In genomic region chr14:91732859-91733477, GRCh38 we compare ENCODE assay signal across 19 cellular contexts. TPM values are rescaled to one million over a fixed set of nuclear protein-coding genes. Genes with fewer than 3 reads are reported as not detected.
DNase-seq lines count a peak whose midpoint lies in the region; ATAC-seq, FAIRE-seq and TF ChIP-seq lines count a peak whose summit lies in the region.
"Had no signal": no experiment of that assay in that cellular context is flagged by ENCODE, and none has a peak within 500 bp of the region (broad histone marks: within the 10 kb centered on the region; RNA-seq: fewer than 3 reads in every experiment).

No MANE protein-coding gene starts in this region.

- H3K27ac ChIP-seq in HepG2 (ENCODE audit: extremely low read length, insufficient read depth, low read length) (no peak overlapping the region), right lobe of liver (no peak overlapping the region), K562 (ENCODE audit: extremely low read depth, low read depth, low read length) (no peak overlapping the region), stomach (no peak overlapping the region)
- H3K27ac ChIP-seq: esophagus muscularis mucosa, HL-60, neutrophil, SJCRH30, vagina had no signal

- no peak for ATAC-seq in HepG2
- no peak for ATAC-seq in right lobe of liver
- ATAC-seq in K562, result no peak

- TF ChIP-seq CTCF in HepG2 (CRISPR knock-in tag; IDR thresholded peaks at IDR 0.05), result no peak
- TF ChIP-seq CTCF in right lobe of liver (IDR thresholded peaks at IDR 0.05), result no peak
- no peak for TF ChIP-seq CTCF in K562 (IDR thresholded peaks at IDR 0.05 in 2 of 3, conservative IDR thresholded peaks at IDR 0.05 in 1 of 3; ENCODE audit: insufficient read depth in 2 of 3, low read depth in 1 of 3, low read length in 3 of 3)
- no peak for TF ChIP-seq CTCF in type B pancreatic cell (conservative IDR thresholded peaks at IDR 0.05)
- no peak for TF ChIP-seq CTCF in stomach (IDR thresholded peaks at IDR 0.05)
- TF ChIP-seq CTCF in GM13976 (IDR thresholded peaks at IDR 0.05; ENCODE audit: borderline replicate concordance, control extremely low read depth, extremely low read depth, insufficient read depth, missing control alignments), result no peak

- TF ChIP-seq POLR2A in HepG2 (IDR thresholded peaks at IDR 0.05; ENCODE audit: insufficient read depth in 1 of 2, low read depth in 2 of 2, low read length in 2 of 2), result no peak
- TF ChIP-seq POLR2A in right lobe of liver (IDR thresholded peaks at IDR 0.05), result no peak
- no peak for TF ChIP-seq POLR2A in K562 (conservative IDR thresholded peaks at IDR 0.05)
- TF ChIP-seq POLR2A in stomach (IDR thresholded peaks at IDR 0.05), result no peak

- H3K9me3 Mint-ChIP-seq in type B pancreatic cell, result no peaks in the 10 kb centered on the region
- H3K9me3 Mint-ChIP-seq: activated B cell treated with CpG ODN at 0.5 μM for 24 hours, H9 had no signal

- no peaks in the 10 kb centered on the region for H3K36me3 ChIP-seq in HepG2 (replicated peaks in 1 of 2; ENCODE audit: control insufficient read depth in 1 of 2, insufficient read depth in 2 of 2, low read length in 2 of 2)
- H3K36me3 ChIP-seq in right lobe of liver, result no peaks in the 10 kb centered on the region
- H3K36me3 ChIP-seq in K562 (ENCODE audit: control insufficient read depth, insufficient read depth, low read length), result no peaks in the 10 kb centered on the region
- H3K36me3 ChIP-seq in stomach, result no peaks in the 10 kb centered on the region
- H3K36me3 ChIP-seq: esophagus muscularis mucosa, neutrophil, SJCRH30, vagina had no signal

- CTCF ChIA-PET in HepG2 (lab: Yijun Ruan, JAX; ENCODE audit: low intra/inter-chr PET ratio, low total read pairs), result no interaction called here
- CTCF ChIA-PET in K562 (lab: Yijun Ruan, JAX; ENCODE audit: low intra/inter-chr PET ratio), result no interaction called here

- no peaks in the 10 kb centered on the region for H4K20me1 ChIP-seq in HepG2 (ENCODE audit: insufficient read depth, low read length)
- no peaks in the 10 kb centered on the region for H4K20me1 ChIP-seq in K562 (replicated peaks; ENCODE audit: control insufficient read depth, insufficient read depth, low read length)

- FAIRE-seq in HepG2 (lab: Jason Lieb, UNC), result no peak
- FAIRE-seq in K562 (lab: Jason Lieb, UNC), result no peak

- no peak overlapping the region for H3K4me2 ChIP-seq in HepG2 (ENCODE audit: low read depth, low read length)
- no peak overlapping the region for H3K4me2 ChIP-seq in K562 (ENCODE audit: insufficient read depth, low read length)

- no peak overlapping the region for H3K9ac ChIP-seq in HepG2 (ENCODE audit: insufficient read depth, low read depth, low read length)
- H3K9ac ChIP-seq in K562 (ENCODE audit: insufficient read depth in 1 of 2, low read depth in 2 of 2, low read length in 2 of 2), result no peak overlapping the region

- TF ChIP-seq RAD21 in HepG2 (CRISPR knock-in tag; IDR thresholded peaks at IDR 0.05) (no peak), K562 (CRISPR knock-in tag; conservative IDR thresholded peaks at IDR 0.05 in 1 of 2, IDR thresholded peaks at IDR 0.05 in 1 of 2) (no peak)

- no peaks in the 10 kb centered on the region for H3K9me1 ChIP-seq in K562 (ENCODE audit: control insufficient read depth, insufficient read depth, low read length)

- no peaks in the 10 kb centered on the region for H3K4me1 ChIP-seq in HepG2 (ENCODE audit: insufficient read depth, low read length)
- H3K4me1 ChIP-seq in right lobe of liver, result no peaks in the 10 kb centered on the region
- no peaks in the 10 kb centered on the region; a peak in 1 of 5 replicates for H3K4me1 ChIP-seq in K562 (replicated peaks in 1 of 2; ENCODE audit: control insufficient read depth in 2 of 2, insufficient read depth in 2 of 2, low read length in 2 of 2)
- H3K4me1 ChIP-seq in stomach, result peaks cover 0 to 4% (median 0%) of the 10 kb centered on the region in 4 donors
- H3K4me1 ChIP-seq: SJCRH30, vagina had no signal

- no peaks in the 10 kb centered on the region for H3K27me3 Mint-ChIP-seq in type B pancreatic cell

- BruUV-seq in HepG2 (replicated peaks; lab: Mats Ljungman, UMichigan) (no TSS peak), K562 (replicated peaks; lab: Mats Ljungman, UMichigan) (no TSS peak)

- H3K4me1 Mint-ChIP-seq in type B pancreatic cell (ENCODE audit: unreplicated experiment), result peaks cover 7% of the 10 kb centered on the region
- H3K4me1 Mint-ChIP-seq: activated B cell treated with CpG ODN at 0.5 μM for 24 hours, H9 had no signal

- no peaks in the 10 kb centered on the region for H3K79me2 ChIP-seq in HepG2 (ENCODE audit: insufficient read depth, low read length)
- no peaks in the 10 kb centered on the region for H3K79me2 ChIP-seq in K562 (ENCODE audit: control insufficient read depth, insufficient read depth, low read length)

- 2% methylated on average over 2 of the region's 2 CpGs for WGBS in HepG2 (ENCODE audit: low lambda C conversion rate)
- 20% methylated on average over 2 of the region's 2 CpGs for WGBS in right lobe of liver (ENCODE audit: insufficient coverage, low coverage, low lambda C conversion rate, missing lambda C conversion rate)
- 5% methylated on average over 2 of the region's 2 CpGs for WGBS in K562 (ENCODE audit: insufficient coverage, low coverage, missing lambda C conversion rate)
- WGBS in stomach, 5 donors, result 41 to 66% (median 54%) methylated on average over 2 of the region's 2 CpGs

- no peak overlapping the region for H3K4me3 ChIP-seq in HepG2 (replicated peaks in 1 of 3; ENCODE audit: insufficient read depth in 1 of 3, low read depth in 2 of 3, low read length in 3 of 3)
- no peak overlapping the region for H3K4me3 ChIP-seq in right lobe of liver
- H3K4me3 ChIP-seq in K562, result no peak overlapping the region
- H3K4me3 ChIP-seq in stomach, result no peak overlapping the region
- H3K4me3 ChIP-seq: esophagus muscularis mucosa, SJCRH30, vagina had no signal

- H3K36me3 Mint-ChIP-seq in type B pancreatic cell, result no peaks in the 10 kb centered on the region

- TF ChIP-seq EP300 in HepG2 (IDR thresholded peaks at IDR 0.05; ENCODE audit: low read depth in 2 of 2, low read length in 2 of 2) (no peak), HepG2 (CRISPR knock-in tag; IDR thresholded peaks at IDR 0.05; ENCODE audit: borderline replicate concordance) (no peak), K562 (IDR thresholded peaks at IDR 0.05; ENCODE audit: low read length) (no peak), stomach (IDR thresholded peaks at IDR 0.05) (no peak)

- in situ Hi-C loops in HepG2 (cut with HindIII; ENCODE audit: extremely low pct_ligation_motif_present, low pct_unique_long_range_greater_than_20kb), result no loop called here
- in situ Hi-C loops in K562 (cut with MboI), result no loop called here
- in situ Hi-C loops in GM13976 (cut with MboI; ENCODE audit: low sequenced_read_pairs, unreplicated experiment), result no loop called here

- H2AFZ ChIP-seq in HepG2 (ENCODE audit: low read length), result no peak overlapping the region
- no peak overlapping the region for H2AFZ ChIP-seq in K562 (ENCODE audit: low read depth, low read length)

- H3K4me3 Mint-ChIP-seq in type B pancreatic cell, result no peak overlapping the region
- H3K4me3 Mint-ChIP-seq: activated B cell treated with CpG ODN at 0.5 μM for 24 hours, H9 had no signal

- no peak for DNase-seq in HepG2 (ENCODE audit: low spot score)
- no peak for DNase-seq in right lobe of liver
- DNase-seq in K562 (ENCODE audit: extremely low read depth in 1 of 4, low spot score in 3 of 4), result no peak
- DNase-seq in left kidney (ENCODE audit: low read depth, low spot score), result peak; percentile 52
- DNase-seq in type B pancreatic cell (ENCODE audit: extremely low spot score, unreplicated experiment), result no peak
- DNase-seq in stomach, result no peak
- no peak for DNase-seq in nucleus accumbens (lab: John Stamatoyannopoulos, UW)
- no peak for DNase-seq in GM13976 (ENCODE audit: low spot score)
- DNase-seq: activated B cell treated with CpG ODN at 0.5 μM for 24 hours; activated effector memory CD4-positive, alpha-beta T cell treated with Interleukin-2 at 50 U/mL for 16 hours; H9; NCI-H1930; NCI-H524; SJCRH30; T-helper 2 cell had no signal

- H3K9me3 ChIP-seq in HepG2 (ENCODE audit: low read length) (no peaks in the 10 kb centered on the region), right lobe of liver (no peaks in the 10 kb centered on the region), K562 (replicated peaks; ENCODE audit: control insufficient read depth, insufficient read depth, low read depth, low read length) (no peaks in the 10 kb centered on the region), stomach (no peaks in the 10 kb centered on the region)
- H3K9me3 ChIP-seq: esophagus muscularis mucosa, neutrophil, SJCRH30, vagina had no signal

- peak overlapping the region; percentile 1 for H3K27ac Mint-ChIP-seq in type B pancreatic cell
- H3K27ac Mint-ChIP-seq: activated B cell treated with CpG ODN at 0.5 μM for 24 hours had no signal

- intact Hi-C loops in HepG2 (cut with micrococcal nuclease; ENCODE audit: unreplicated experiment), result no loop called here
- intact Hi-C loops in right lobe of liver (cut with DNase I), result no loop called here
- intact Hi-C loops in K562 (cut with micrococcal nuclease), result no loop called here
- intact Hi-C loops in stomach (cut with DNase I; ENCODE audit: low total_unique reads), result no loop called here

- H3K27me3 ChIP-seq in HepG2 (ENCODE audit: control insufficient read depth in 1 of 2, insufficient read depth in 2 of 2, low read length in 2 of 2), result no peaks in the 10 kb centered on the region
- no peaks in the 10 kb centered on the region for H3K27me3 ChIP-seq in right lobe of liver
- H3K27me3 ChIP-seq in K562 (ENCODE audit: control insufficient read depth in 2 of 2, insufficient read depth in 2 of 2, low read length in 2 of 2), result no peaks in the 10 kb centered on the region
- no peaks in the 10 kb centered on the region for H3K27me3 ChIP-seq in stomach
- H3K27me3 ChIP-seq: esophagus muscularis mucosa, neutrophil, SJCRH30, vagina had no signal

- POLR2A ChIA-PET in HepG2 (lab: Yijun Ruan, JAX), result no interaction called here
- POLR2A ChIA-PET in K562 (lab: Yijun Ruan, JAX), result interaction anchor here (1.0 kb wide), 1 partner anchor 103 kb away, joined by 3 read pairs; no protein-coding TSS in a partner anchor

RNA-seq across cellular contexts. Expression of gene CATSPERB, which starts 1.1 kb away (rescaled TPM):
- total RNA-seq in HepG2 (2016; rRNA removed; fragmentation: Illumina TruSeq; extraction: Trizol) (not detected in 2 replicates), right lobe of liver (under 1 TPM in 5 of 6 experiments, not detected in 1; 0.19 to 0.55 (median 0.38) TPM), K562 (2014; rRNA removed) (0.05 and 0.45 TPM in 2 replicates), K562 (2014; rRNA removed; fragmentation: Illumina TruSeq; extraction: Trizol) (1.1 and 1.4 TPM in 2 replicates), K562 (2015; rRNA removed; fragmentation: Illumina TruSeq; extraction: Trizol) (0.98 and 1.0 TPM in 2 replicates), K562 (2021) (0.67 and 0.89 TPM in 2 replicates), type B pancreatic cell (ENCODE audit: low replicate concordance) (2.0 and 2.5 TPM in 2 replicates), stomach (10 to 100 TPM in 3 of 5 donors, 1 to 10 TPM in 2; 1.8 to 56.5 (median 17.3) TPM)
- total RNA-seq in HepG2 (2016; cell fraction: cytosol; rRNA removed; fragmentation: Illumina TruSeq; extraction: Trizol; ENCODE audit: low read depth), result not detected in 2 replicates
- total RNA-seq in HepG2 (2016; cell fraction: insoluble cytoplasmic fraction; rRNA removed; fragmentation: Illumina TruSeq; extraction: Trizol), result not detected in 2 replicates
- total RNA-seq in HepG2 (2016; cell fraction: membrane; rRNA removed; fragmentation: Illumina TruSeq; extraction: Trizol), result not detected in 2 replicates
- not detected in 2 replicates for total RNA-seq in HepG2 (2016; cell fraction: nucleus; rRNA removed; fragmentation: Illumina TruSeq; extraction: Trizol)
- polyA plus RNA-seq in HepG2 (2011; rRNA removed) (not detected in 2 replicates), K562 (2011; rRNA removed) (0.18 and 0.38 TPM in 2 replicates), K562 (2014; fragmentation: Illumina TruSeq; extraction: Trizol) (0.82 and 0.98 TPM in 2 replicates), K562 (2014; fragmentation: Nextera tagmentation; extraction: Ambion mirVana) (1 to 10 TPM in 1 of 2 experiments, under 1 TPM in 1; 0.76 to 1.0 TPM), K562 (2014; rRNA removed) (0.98 and 1.4 TPM in 2 replicates), stomach (1 to 10 TPM in 1 of 3 donors, under 1 TPM in 2; 0.31 to 1.6 (median 0.68) TPM)
- not detected in 2 replicates for polyA plus RNA-seq in HepG2 (2011; cell fraction: cytosol; rRNA removed)
- polyA plus RNA-seq in HepG2 (2011; cell fraction: nucleus; rRNA removed), result not detected in 2 replicates
- not detected in 2 replicates for polyA plus RNA-seq in HepG2 (2012)
- not detected in 2 replicates for polyA plus RNA-seq in HepG2 (2016; cell fraction: cytosol; fragmentation: Illumina TruSeq; extraction: Trizol; ENCODE audit: low read depth)
- polyA plus RNA-seq in HepG2 (2016; cell fraction: insoluble cytoplasmic fraction; fragmentation: Illumina TruSeq; extraction: Trizol; ENCODE audit: low read depth), result not detected in 2 replicates
- not detected in 2 replicates for polyA plus RNA-seq in HepG2 (2016; cell fraction: membrane; fragmentation: Illumina TruSeq; extraction: Trizol; ENCODE audit: low read depth)
- polyA plus RNA-seq in HepG2 (2016; cell fraction: nucleus; fragmentation: Illumina TruSeq; extraction: Trizol; ENCODE audit: insufficient read depth, low read depth), result not detected in 2 replicates
- polyA minus RNA-seq in HepG2 (2011; rRNA and poly(A)+ RNA removed; ENCODE audit: low replicate concordance), result not detected in 2 replicates
- polyA minus RNA-seq in HepG2 (2011; cell fraction: cytosol; rRNA and poly(A)+ RNA removed), result not detected in 2 replicates
- polyA minus RNA-seq in HepG2 (2011; cell fraction: nucleus; rRNA and poly(A)+ RNA removed), result not detected in 2 replicates
- 2.1 TPM in 1 of 2 replicates, not detected in the other for total RNA-seq in K562 (2011; cell fraction: chromatin; rRNA removed; ENCODE audit: low replicate concordance)
- 1.1 TPM in 1 of 2 replicates, not detected in the other for total RNA-seq in K562 (2011; cell fraction: nucleolus; rRNA removed)
- 1.1 TPM in 1 of 2 replicates, not detected in the other for total RNA-seq in K562 (2011; cell fraction: nucleoplasm; rRNA removed)
- 0.03 TPM in 1 of 2 replicates, not detected in the other for polyA plus RNA-seq in K562 (2011; cell fraction: cytosol; rRNA removed)
- polyA plus RNA-seq in K562 (2011; cell fraction: nucleus; rRNA removed), result 0.09 and 0.18 TPM in 2 replicates
- polyA plus RNA-seq in K562 (2012), result 1.5 and 2.7 TPM in 2 replicates
- 0.09 TPM in 1 of 2 replicates, not detected in the other for polyA minus RNA-seq in K562 (2011; rRNA and poly(A)+ RNA removed)
- not detected in 2 replicates for polyA minus RNA-seq in K562 (2011; cell fraction: cytosol; rRNA and poly(A)+ RNA removed)
- polyA minus RNA-seq in K562 (2011; cell fraction: nucleus; rRNA and poly(A)+ RNA removed), result 0.27 and 0.78 TPM in 2 replicates
- total RNA-seq: activated B cell treated with CpG ODN at 0.5 μM for 24 hours, SJCRH30 had no signal

Comparison
In these comparisons a context has a peak if more than half of its experiments do, and no peak if none do; other contexts are left out.
1. Of the 241 proteins assayed by ChIP-seq in both HepG2 and K562: peak only in HepG2: none; only in K562: none; in both: RFX1; in neither: 240.